ENCODE assay signal across 14 cellular contexts in the genomic region with DNA sequence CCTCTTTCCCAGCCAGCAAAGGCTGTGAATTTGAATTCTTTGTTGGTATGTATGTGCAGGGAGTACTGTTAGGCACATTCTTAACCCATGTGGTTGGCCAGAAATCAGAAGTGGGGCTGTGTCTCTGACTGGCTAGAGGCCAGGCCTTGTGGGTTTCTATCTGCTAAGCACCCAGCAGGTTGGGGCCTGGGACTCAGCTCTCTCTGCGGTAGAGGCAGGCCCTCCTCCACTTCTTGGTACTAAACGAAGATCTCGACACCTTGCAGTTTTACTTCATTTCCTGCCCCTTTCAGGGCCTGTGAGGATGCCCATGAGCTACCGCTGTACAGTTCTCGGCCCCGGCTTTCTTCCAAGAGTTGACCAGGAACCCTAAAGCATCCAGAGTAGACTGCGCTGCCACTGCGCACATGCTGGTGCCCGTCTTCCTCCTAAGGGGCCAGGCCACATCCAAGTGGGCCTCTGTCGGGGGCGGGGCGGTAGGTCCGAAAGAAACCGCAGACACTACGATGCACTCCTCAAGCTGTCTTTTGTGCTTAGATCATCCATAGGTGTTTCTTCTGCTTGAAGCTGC. TPM values are rescaled to one million over a fixed set of nuclear protein-coding genes. Genes with fewer than 3 reads are reported as not detected.
DNase-seq lines count a peak whose midpoint lies in the region; ATAC-seq and TF ChIP-seq lines count a peak whose summit lies in the region.
"Had no signal": no experiment of that assay in that cellular context is flagged by ENCODE, and none has a peak within 500 bp of the region (broad histone marks: within the 10 kb centered on the region; RNA-seq: fewer than 3 reads in every experiment).

No MANE protein-coding gene starts in this region.

- peaks cover 4% of the 10 kb centered on the region for H3K27me3 Mint-ChIP-seq in activated CD8-positive, alpha-beta T cell treated with anti-CD3 and anti-CD28 coated beads, Interleukin-2, amount 10 ng/mL, durations not matched to agents 7 days and 5 days (ENCODE audit: low read depth)

- no peak overlapping the region for H3K4me3 Mint-ChIP-seq in activated CD8-positive, alpha-beta T cell treated with anti-CD3 and anti-CD28 coated beads, Interleukin-2, amount 10 ng/mL, durations not matched to agents 7 days and 5 days

- H3K4me1 Mint-ChIP-seq in activated CD8-positive, alpha-beta T cell treated with anti-CD3 and anti-CD28 coated beads, Interleukin-2, amount 10 ng/mL, durations not matched to agents 7 days and 5 days (ENCODE audit: low read depth): peaks cover 9% of the 10 kb centered on the region

- no peak overlapping the region for H3K4me3 ChIP-seq in left ventricle myocardium inferior
- no peak overlapping the region for H3K4me3 ChIP-seq in vagina
- H3K4me3 ChIP-seq: BLaER1 treated with 17β-estradiol and CSF1 and Interleukin-3, amounts not matched to agents 10 nM and 100 nM; coronary artery; Peyer's patch; skin epidermis had no signal

- TF ChIP-seq CTCF in left ventricle myocardium inferior (IDR thresholded peaks at IDR 0.05; ENCODE audit: borderline replicate concordance): no peak
- no peak for TF ChIP-seq CTCF in vagina (IDR thresholded peaks at IDR 0.05)

- H3K27me3 ChIP-seq in left ventricle myocardium inferior (ENCODE audit: low read depth) (no peaks in the 10 kb centered on the region), vagina (no peaks in the 10 kb centered on the region)
- H3K27me3 ChIP-seq: BLaER1 treated with 17β-estradiol and CSF1 and Interleukin-3, amounts not matched to agents 10 nM and 100 nM; Peyer's patch had no signal

- H3K36me3 Mint-ChIP-seq in activated CD8-positive, alpha-beta T cell treated with anti-CD3 and anti-CD28 coated beads, Interleukin-2, amount 10 ng/mL, durations not matched to agents 7 days and 5 days (ENCODE audit: low read depth): no peaks in the 10 kb centered on the region

- no peak for TF ChIP-seq POLR2A in vagina (IDR thresholded peaks at IDR 0.05)

- ATAC-seq in left ventricle myocardium superior (no peak), HG02981 (IDR thresholded peaks at IDR 0.05; ENCODE audit: unreplicated experiment) (no peak)
- peak; percentile 42 for ATAC-seq in activated CD8-positive, alpha-beta T cell treated with anti-CD3 and anti-CD28 coated beads, Interleukin-2, amount 10 ng/mL, durations not matched to agents 7 days and 5 days

- peaks cover 61% of the 10 kb centered on the region for H3K4me1 ChIP-seq in left ventricle myocardium inferior
- H3K4me1 ChIP-seq in vagina: peaks cover 31% of the 10 kb centered on the region

- DNase-seq in left ventricle myocardium inferior (no peak), left ventricle myocardium superior (no peak), iPS-NIHi11 (ENCODE audit: low spot score) (peak; percentile 10), vagina (ENCODE audit: extremely low spot score in 2 of 2) (no peak), HPDE6-E6E7 (ENCODE audit: extremely low spot score) (no peak), SK-N-DZ (ENCODE audit: low spot score) (no peak)
- DNase-seq in activated CD8-positive, alpha-beta T cell treated with anti-CD3 and anti-CD28 coated beads, Interleukin-2, amount 10 ng/mL, durations not matched to agents 7 days and 5 days: peak; percentile 25
- DNase-seq: activated CD4-positive, alpha-beta T cell treated with anti-CD3 and anti-CD28 coated beads, Interleukin-2, amount 50 U/mL, for 48 hours; NCI-H1105 had no signal

- H3K27ac Mint-ChIP-seq in activated CD8-positive, alpha-beta T cell treated with anti-CD3 and anti-CD28 coated beads, Interleukin-2, amount 10 ng/mL, durations not matched to agents 7 days and 5 days: peak overlapping the region; percentile 54

- H3K36me3 ChIP-seq in left ventricle myocardium inferior (peaks cover 59% of the 10 kb centered on the region), vagina (peaks cover 0 to 35% of the 10 kb centered on the region in 2 donors)

- no peaks in the 10 kb centered on the region for H3K9me3 ChIP-seq in left ventricle myocardium inferior (replicated peaks)
- H3K9me3 ChIP-seq in vagina: no peaks in the 10 kb centered on the region
- H3K9me3 ChIP-seq: BLaER1 treated with 17β-estradiol and CSF1 and Interleukin-3, amounts not matched to agents 10 nM and 100 nM; Peyer's patch had no signal

- POLR2A ChIA-PET in activated CD8-positive, alpha-beta T cell treated with anti-CD3 and anti-CD28 coated beads, Interleukin-2, amount 10 ng/mL, durations not matched to agents 7 days and 5 days (lab: Charles Lee): no interaction called here

- H3K27ac ChIP-seq in left ventricle myocardium inferior (replicated peaks) (peak overlapping the region; percentile 30), vagina (peak overlapping the region; percentile 31)
- H3K27ac ChIP-seq: BLaER1 treated with 17β-estradiol and CSF1 and Interleukin-3, amounts not matched to agents 10 nM and 100 nM had no signal

- H3K9me3 Mint-ChIP-seq in activated CD8-positive, alpha-beta T cell treated with anti-CD3 and anti-CD28 coated beads, Interleukin-2, amount 10 ng/mL, durations not matched to agents 7 days and 5 days (ENCODE audit: insufficient read depth): no peaks in the 10 kb centered on the region

- intact Hi-C loops in left ventricle myocardium inferior (cut with micrococcal nuclease) (no loop called here), left ventricle myocardium superior (cut with micrococcal nuclease) (no loop called here), vagina (cut with DNase I) (no loop called here)

- CTCF ChIA-PET in activated CD8-positive, alpha-beta T cell treated with anti-CD3 and anti-CD28 coated beads, Interleukin-2, amount 10 ng/mL, durations not matched to agents 7 days and 5 days (lab: Charles Lee): interaction anchor here (0.7 kb wide), 1 partner anchor 50 kb away, joined by 3 read pairs; no protein-coding TSS in a partner anchor

RNA-seq across cellular contexts. Expression of gene TCP11, which starts 51.1 kb away (rescaled TPM):
- total RNA-seq in left ventricle myocardium inferior (not detected), left ventricle myocardium superior (not detected), vagina (not detected)
- total RNA-seq in activated CD8-positive, alpha-beta T cell treated with anti-CD3 and anti-CD28 coated beads, Interleukin-2, amount 10 ng/mL, durations not matched to agents 7 days and 5 days: not detected
- not detected in 2 replicates for polyA plus RNA-seq in SK-N-DZ (2014; cell fraction: cytosol; rRNA removed)
- polyA plus RNA-seq in SK-N-DZ (2014; cell fraction: nucleus; rRNA removed): 0.98 TPM in 1 of 2 replicates, not detected in the other
- total RNA-seq: Peyer's patch had no signal

Comparison
In these comparisons a context has a peak if more than half of its experiments do, and no peak if none do; other contexts are left out.
1. DNase-seq: peak in activated CD8-positive, alpha-beta T cell treated with anti-CD3 and anti-CD28 coated beads, Interleukin-2, amount 10 ng/mL, durations not matched to agents 7 days and 5 days (single experiment) and iPS-NIHi11 (single experiment); none in left ventricle myocardium inferior (single experiment), left ventricle myocardium superior (single experiment), vagina (0 of 2), HPDE6-E6E7 (single experiment) and SK-N-DZ (single experiment).